Comparison of ENCODE assay signal across 16 cellular contexts in the genomic region with DNA sequence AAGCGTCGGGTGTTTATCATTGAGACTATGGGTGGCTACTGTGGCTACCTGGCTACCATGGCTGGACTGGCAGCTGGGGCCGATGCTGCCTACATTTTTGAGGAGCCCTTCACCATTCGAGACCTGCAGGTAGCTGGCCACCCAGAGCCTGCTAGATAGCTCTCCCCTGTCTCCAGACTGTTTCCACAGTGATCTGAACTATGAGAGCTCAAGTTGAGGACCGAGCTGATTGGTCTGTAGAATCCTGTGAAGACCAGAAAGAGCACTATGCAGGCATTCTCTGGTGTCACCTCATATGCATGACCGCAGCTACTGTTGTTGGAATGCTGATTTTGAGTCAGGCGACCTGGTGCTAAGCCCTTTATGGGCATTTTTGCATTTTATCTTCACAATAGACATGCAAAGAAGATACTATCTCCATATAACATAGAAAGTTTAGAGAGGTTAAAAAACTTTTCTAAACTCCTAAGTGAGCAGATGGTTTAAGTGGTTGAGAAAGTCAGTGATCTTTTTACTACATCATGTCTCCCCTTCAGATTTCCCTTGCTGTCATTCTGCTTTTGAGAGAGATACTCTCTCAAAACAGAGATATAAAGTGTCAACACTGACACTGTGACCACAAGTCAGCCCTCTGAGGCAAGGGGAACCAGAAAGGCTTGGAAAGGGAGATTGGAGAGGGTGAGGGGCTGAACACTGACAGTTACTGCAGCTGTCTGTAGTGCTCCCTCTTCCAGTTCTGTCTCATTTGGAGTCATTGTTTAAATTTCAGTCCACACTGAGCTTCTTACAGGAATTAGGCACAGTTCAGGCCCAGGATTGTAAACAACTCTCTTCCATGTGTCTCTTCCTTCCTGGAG.
"Had no signal": no experiment of that assay in that cellular context is flagged by ENCODE, and none has a peak within 500 bp of the region (broad histone marks: within the 10 kb centered on the region; RNA-seq: fewer than 3 reads in every experiment).

No MANE protein-coding gene starts in this region.

- H3K9ac ChIP-seq: parathyroid adenoma had no signal

- H3K27me3 Mint-ChIP-seq: activated CD4-positive, alpha-beta memory T cell treated with anti-CD3 and anti-CD28 coated beads, Interleukin-2, amount 10 ng/mL, durations not matched to agents 7 days and 5 days; activated naive CD4-positive, alpha-beta T cell treated with anti-CD3 and anti-CD28 coated beads, Interleukin-2, amount 10 ng/mL, durations not matched to agents 7 days and 5 days; central memory CD8-positive, alpha-beta T cell had no signal

- H3K27ac Mint-ChIP-seq: activated CD4-positive, alpha-beta memory T cell treated with anti-CD3 and anti-CD28 coated beads, Interleukin-2, amount 10 ng/mL, durations not matched to agents 7 days and 5 days; activated T-helper 2 cell treated with anti-CD3 and anti-CD28 coated beads, Interferon-gamma antibody, Interleukin-2, Interleukin-4, amounts not matched to agents 10 μg/mL and 5 μg/mL and 100 μg/mL, durations not matched to agents 14 hours and 24 hours and 36 hours had no signal

- H3K9me3 Mint-ChIP-seq: activated CD4-positive, alpha-beta memory T cell treated with anti-CD3 and anti-CD28 coated beads, Interleukin-2, amount 10 ng/mL, durations not matched to agents 7 days and 5 days; activated naive CD4-positive, alpha-beta T cell treated with anti-CD3 and anti-CD28 coated beads, Interleukin-2, amount 10 ng/mL, durations not matched to agents 7 days and 5 days; activated T-helper 2 cell treated with anti-CD3 and anti-CD28 coated beads, Interferon-gamma antibody, Interleukin-2, Interleukin-4, amounts not matched to agents 10 μg/mL and 5 μg/mL and 100 μg/mL, durations not matched to agents 14 hours and 24 hours and 36 hours; central memory CD8-positive, alpha-beta T cell; neural crest cell had no signal

- H3K4me3 Mint-ChIP-seq: activated CD4-positive, alpha-beta memory T cell treated with anti-CD3 and anti-CD28 coated beads, Interleukin-2, amount 10 ng/mL, durations not matched to agents 7 days and 5 days; activated naive CD4-positive, alpha-beta T cell treated with anti-CD3 and anti-CD28 coated beads, Interleukin-2, amount 10 ng/mL, durations not matched to agents 7 days and 5 days; central memory CD8-positive, alpha-beta T cell; neural crest cell had no signal

- DNase-seq: activated CD4-positive, alpha-beta memory T cell treated with anti-CD3 and anti-CD28 coated beads, Interleukin-2, amount 10 ng/mL, durations not matched to agents 7 days and 5 days; activated CD4-positive, alpha-beta T cell treated with anti-CD3 and anti-CD28 coated beads for 1 hour; activated CD8-positive, alpha-beta memory T cell treated with anti-CD3 and anti-CD28 coated beads, Interleukin-2, amount 50 U/mL, for 4 hours; activated naive CD4-positive, alpha-beta T cell treated with anti-CD3 and anti-CD28 coated beads, Interleukin-2, amount 10 ng/mL, durations not matched to agents 7 days and 5 days; cortex of kidney; effector CD8-positive, alpha-beta T cell; hippocampal formation; left ventricle myocardium superior; mesenchymal stem cell; retina; stimulated activated CD4-positive, alpha-beta T cell treated with anti-CD3 and anti-CD28 coated beads, Interleukin-15, amount 100 ng/mL, for 24 hours; stimulated activated CD4-positive, alpha-beta T cell treated with anti-CD3 and anti-CD28 coated beads, Interleukin-4, amount 100 ng/mL, for 4 hours had no signal

- H3K4me1 ChIP-seq: parathyroid adenoma had no signal

- ATAC-seq: left ventricle myocardium superior had no signal

- H3K27ac ChIP-seq: parathyroid adenoma had no signal

- H3K4me1 Mint-ChIP-seq: activated CD4-positive, alpha-beta memory T cell treated with anti-CD3 and anti-CD28 coated beads, Interleukin-2, amount 10 ng/mL, durations not matched to agents 7 days and 5 days; activated naive CD4-positive, alpha-beta T cell treated with anti-CD3 and anti-CD28 coated beads, Interleukin-2, amount 10 ng/mL, durations not matched to agents 7 days and 5 days; central memory CD8-positive, alpha-beta T cell; neural crest cell had no signal
